ENCODE assay signal across 8 cellular contexts in genomic region chrX:71282514-71283408, GRCh38. TPM values are rescaled to one million over a fixed set of nuclear protein-coding genes. Genes with fewer than 3 reads are reported as not detected.
A peak's percentile ranks its signal among the peaks of the same experiment; 100 is the strongest.
DNase-seq lines count a peak whose midpoint lies in the region; ATAC-seq and TF ChIP-seq lines count a peak whose summit lies in the region.

No MANE protein-coding gene starts in this region.

- H3K27ac ChIP-seq in trophoblast cell (ENCODE audit: low read depth, low read length) = peak overlapping the region; percentile 91

- H3K18ac ChIP-seq in trophoblast cell (ENCODE audit: low read length) = no peak overlapping the region

- no peak overlapping the region for H3K14ac ChIP-seq in trophoblast cell (ENCODE audit: low read length)

- peak; percentile 19 for ATAC-seq in GM21825 (IDR thresholded peaks at IDR 0.05; ENCODE audit: unreplicated experiment)

- peaks cover 8% of the 10 kb centered on the region for H3K79me1 ChIP-seq in trophoblast cell (ENCODE audit: low read length)

- WGBS in trophoblast cell (ENCODE audit: extremely low coverage, insufficient coverage, insufficient read length) = no CpG with 5 or more reads among the region's 17 CpGs

- H2AK5ac ChIP-seq in trophoblast cell (ENCODE audit: low read length) = no peak overlapping the region

- no peaks in the 10 kb centered on the region for H3K27me3 ChIP-seq in trophoblast cell (ENCODE audit: insufficient read depth, low read length)

- peak overlapping the region; percentile 51 for H3K4me2 ChIP-seq in trophoblast cell (ENCODE audit: low read length)

- TF ChIP-seq CTCF in GM12865 (IDR thresholded peaks at IDR 0.05; ENCODE audit: insufficient read depth, low read depth, low read length, missing control alignments) (no peak), fibroblast of pulmonary artery (IDR thresholded peaks at IDR 0.05; ENCODE audit: low read length, missing control alignments) (no peak)

- peak overlapping the region; percentile 65 for H3K4me3 ChIP-seq in GM12865 (ENCODE audit: low read depth, low read length)
- peak overlapping the region; percentile 52 for H3K4me3 ChIP-seq in fibroblast of pulmonary artery (replicated peaks; ENCODE audit: low read depth, low read length)
- H3K4me3 ChIP-seq in trophoblast cell (ENCODE audit: low read depth, low read length) = no peak overlapping the region

- H2BK120ac ChIP-seq in trophoblast cell (ENCODE audit: insufficient read depth, low read length, poor library complexity) = peak overlapping the region; percentile 62

- peaks cover 1 to 6% of the 10 kb centered on the region in 2 experiments for H3K36me3 ChIP-seq in trophoblast cell (ENCODE audit: control insufficient read depth in 1 of 2, insufficient read depth in 2 of 2, low read length in 2 of 2)

- no peak overlapping the region for H2BK12ac ChIP-seq in trophoblast cell (ENCODE audit: low read length)

- peak overlapping the region; percentile 83 for H3K4ac ChIP-seq in trophoblast cell (ENCODE audit: low read depth, low read length)

- no peak overlapping the region for H3K9ac ChIP-seq in trophoblast cell (ENCODE audit: low read length)

- no peak overlapping the region for H4K12ac ChIP-seq in trophoblast cell (ENCODE audit: low read depth, low read length)

- peaks cover 10% of the 10 kb centered on the region for H3K79me2 ChIP-seq in trophoblast cell (ENCODE audit: control insufficient read depth, insufficient read depth, low read length, poor library complexity)

- H4K8ac ChIP-seq in trophoblast cell (ENCODE audit: low read depth, low read length) = peak overlapping the region; percentile 50

- DNase-seq in GM12865 (ENCODE audit: low read depth) (peak; percentile 73), M059J (ENCODE audit: low read depth) (peak; percentile 87), fibroblast of pulmonary artery (ENCODE audit: low read depth) (peak; percentile 52), trophoblast cell (peak in 1 of 2 donors; percentile 11), mucosa of gallbladder (ENCODE audit: low spot score) (no peak), germinal center (ENCODE audit: low spot score) (no peak)
- peak; percentile 61 for DNase-seq in activated CD8-positive, alpha-beta memory T cell treated with anti-CD3 and anti-CD28 coated beads, Interleukin-2, amount 50 U/mL, for 48 hours

- H2BK5ac ChIP-seq in trophoblast cell (ENCODE audit: low read depth, low read length, poor library complexity) = peak overlapping the region; percentile 73

- peak overlapping the region; percentile 86 for H4K91ac ChIP-seq in trophoblast cell (ENCODE audit: low read depth, low read length)

- H3K23ac ChIP-seq in trophoblast cell (ENCODE audit: low read length) = no peak overlapping the region

- H3K4me1 ChIP-seq in trophoblast cell (ENCODE audit: control insufficient read depth in 1 of 2, insufficient read depth in 2 of 2, low read length in 2 of 2) = peaks cover 0 to 2% of the 10 kb centered on the region in 2 experiments

- H2AFZ ChIP-seq in trophoblast cell (ENCODE audit: insufficient read depth, low read length, poor library complexity) = peak overlapping the region; percentile 26

- H3K9me3 ChIP-seq in trophoblast cell (ENCODE audit: insufficient read depth, low read depth, low read length) = no peaks in the 10 kb centered on the region

RNA-seq across cellular contexts. Expression of gene NONO, which starts 0.7 kb away (rescaled TPM):
- total RNA-seq in M059J (2014; rRNA removed; shearing (Covaris generic)) = 628 and 786 TPM in 2 replicates
- polyA plus RNA-seq in trophoblast cell (2013) = 353 and 365 TPM in 2 replicates
- 323 TPM for total RNA-seq in mucosa of gallbladder

RNA-seq across cellular contexts. Expression of gene ITGB1BP2, which starts 18.8 kb away (rescaled TPM):
- 2.2 TPM in 1 of 2 replicates, not detected in the other for total RNA-seq in M059J (2014; rRNA removed; shearing (Covaris generic))
- 0.26 and 0.40 TPM in 2 replicates for polyA plus RNA-seq in trophoblast cell (2013)
- total RNA-seq in mucosa of gallbladder = 7.0 TPM

RNA-seq across cellular contexts. Expression of gene ZMYM3, which starts 28.8 kb away (rescaled TPM):
- total RNA-seq in M059J (2014; rRNA removed; shearing (Covaris generic)) = 34.0 and 64.0 TPM in 2 replicates
- polyA plus RNA-seq in trophoblast cell (2013) = 22.7 and 23.5 TPM in 2 replicates
- 46.9 TPM for total RNA-seq in mucosa of gallbladder

RNA-seq across cellular contexts. Expression of gene GJB1, which starts 59.7 kb away (rescaled TPM):
- total RNA-seq in M059J (2014; rRNA removed; shearing (Covaris generic)) = not detected in 2 replicates
- not detected in 2 replicates for polyA plus RNA-seq in trophoblast cell (2013)
- total RNA-seq in mucosa of gallbladder = 228 TPM

Comparison
In these comparisons a context has a peak if more than half of its experiments do, and no peak if none do; other contexts are left out.
1. DNase-seq: peak in GM12865 (single experiment), M059J (single experiment), activated CD8-positive, alpha-beta memory T cell treated with anti-CD3 and anti-CD28 coated beads, Interleukin-2, amount 50 U/mL, for 48 hours (single experiment) and fibroblast of pulmonary artery (single experiment); none in mucosa of gallbladder (single experiment) and germinal center (single experiment).